18 cellular contexts compared by ENCODE assay signal in the genomic region with DNA sequence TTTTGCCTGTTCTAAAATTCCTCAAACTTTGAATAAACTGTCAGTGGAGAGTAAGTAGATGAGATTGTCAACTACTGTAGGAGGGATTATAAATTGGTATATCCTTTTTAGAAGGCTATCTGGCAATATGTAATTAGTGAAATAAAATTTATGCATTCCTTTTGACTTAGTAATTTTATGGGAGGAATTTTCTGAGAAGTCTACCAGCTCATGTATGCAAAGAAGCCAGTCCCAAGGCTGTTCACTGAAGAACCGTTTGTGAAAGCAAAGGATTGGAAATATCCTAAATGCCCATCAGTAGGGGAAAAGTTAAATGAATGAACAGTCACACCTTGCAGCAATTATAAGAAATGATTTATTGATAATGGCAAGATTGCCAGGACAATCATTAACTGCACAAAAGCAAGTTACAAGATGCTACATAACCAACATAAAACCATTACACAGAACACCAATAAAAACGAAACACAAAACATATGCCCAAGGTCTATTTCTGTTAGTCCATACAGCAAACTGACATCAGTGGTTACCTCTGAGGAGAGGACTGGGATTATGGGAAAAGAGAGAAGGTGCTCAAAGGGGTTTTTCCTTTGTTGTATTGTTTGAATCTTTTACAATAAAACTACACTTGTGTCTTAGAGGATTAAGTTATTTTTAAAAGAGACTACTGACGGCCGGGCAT. TPM values are rescaled to one million over a fixed set of nuclear protein-coding genes. Genes with fewer than 3 reads are reported as not detected.
DNase-seq lines count a peak whose midpoint lies in the region; ATAC-seq and TF ChIP-seq lines count a peak whose summit lies in the region.
"Had no signal": no experiment of that assay in that cellular context is flagged by ENCODE, and none has a peak within 500 bp of the region (broad histone marks: within the 10 kb centered on the region; RNA-seq: fewer than 3 reads in every experiment).

No MANE protein-coding gene starts in this region.

- H3K36me3 ChIP-seq in SK-N-MC (ENCODE audit: insufficient read depth, low read length) (no peaks in the 10 kb centered on the region), sigmoid colon (no peaks in the 10 kb centered on the region)
- H3K36me3 ChIP-seq: breast epithelium, thyroid gland had no signal

- no peak for TF ChIP-seq POLR2A in sigmoid colon (IDR thresholded peaks at IDR 0.05)

- no peak for TF ChIP-seq CTCF in sigmoid colon (IDR thresholded peaks at IDR 0.05)

- 24 to 57% methylated on average over 4 of the region's 4 CpGs for WGBS in sigmoid colon, 2 donors

- H3K27ac ChIP-seq in SK-N-MC (peak overlapping the region; percentile 40), sigmoid colon (peak overlapping the region; percentile 99 to 100 (median 100))
- H3K27ac ChIP-seq: thyroid gland had no signal

- DNase-seq in ELR (ENCODE audit: low read depth) (peak; percentile 65), SK-N-MC (ENCODE audit: low read depth, low spot score) (no peak), fibroblast of peridontal ligament (ENCODE audit: extremely low read depth) (peak; percentile 56), sigmoid colon (no peak), SKM-1 (lab: John Stamatoyannopoulos, UW; ENCODE audit: unreplicated experiment) (no peak)
- no peak for DNase-seq in stimulated activated CD4-positive, alpha-beta T cell treated with anti-CD3 and anti-CD28 coated beads, Interleukin-12 subunit alpha, Interleukin-12 subunit beta, amount 100 ng/mL, for 4 hours
- DNase-seq in stimulated activated CD4-positive, alpha-beta T cell treated with anti-CD3 and anti-CD28 coated beads, Interleukin-15, amount 100 ng/mL, for 24 hours = no peak
- DNase-seq: activated CD8-positive, alpha-beta memory T cell treated with anti-CD3 and anti-CD28 coated beads, Interleukin-2, amount 50 U/mL, for 4 hours; effector memory CD4-positive, alpha-beta T cell; immature natural killer cell; NCI-H187 treated with DMSO at 0.1 percent for 48 hours; NCI-H526; posterior cingulate gyrus; stimulated activated CD4-positive, alpha-beta T cell treated with anti-CD3 and anti-CD28 coated beads, Interleukin-1b, Interleukin-23, amount 100 ng/mL, for 48 hours; thyroid gland had no signal

- TF ChIP-seq EP300 in sigmoid colon (IDR thresholded peaks at IDR 0.05) = no peak

- H3K27me3 ChIP-seq in sigmoid colon = no peaks in the 10 kb centered on the region
- H3K27me3 ChIP-seq: breast epithelium, thyroid gland had no signal

- H3K9ac ChIP-seq in SK-N-MC (ENCODE audit: insufficient read length) = no peak overlapping the region

- ATAC-seq in HG02970 (IDR thresholded peaks at IDR 0.05; ENCODE audit: low FRiP score, unreplicated experiment) = no peak
- ATAC-seq: activated CD4-positive, CD25-positive, alpha-beta regulatory T cell treated with anti-CD3 and anti-CD28 coated beads, Interleukin-2, amount 50 U/mL, for 24 hours had no signal

- H3K4me3 ChIP-seq in SK-N-MC (no peak overlapping the region), sigmoid colon (no peak overlapping the region)
- H3K4me3 ChIP-seq: breast epithelium, thyroid gland had no signal

- H3K4me1 ChIP-seq in sigmoid colon = peaks cover 0 to 66% (median 52%) of the 10 kb centered on the region in 4 donors
- H3K4me1 ChIP-seq: breast epithelium had no signal

- intact Hi-C loops in sigmoid colon (cut with DNase I) = no loop called here

- H3K9me3 ChIP-seq in SK-N-MC (ENCODE audit: low read depth, low read length) (no peaks in the 10 kb centered on the region), sigmoid colon (no peaks in the 10 kb centered on the region)
- H3K9me3 ChIP-seq: breast epithelium, thyroid gland had no signal

RNA-seq across cellular contexts. Expression of gene DSTN, which starts 4.6 kb away (rescaled TPM):
- 1,000 to 10,000 TPM; 1,872 to 2,237 (median 1,948) TPM for total RNA-seq in sigmoid colon
- 100 to 1,000 TPM; 429 to 672 (median 586) TPM for polyA plus RNA-seq in sigmoid colon

RNA-seq across cellular contexts. Expression of gene BFSP1, which starts 34.1 kb away (rescaled TPM):
- 1 to 10 TPM; 1.1 to 3.6 (median 1.5) TPM for total RNA-seq in sigmoid colon
- polyA plus RNA-seq in sigmoid colon = under 1 TPM in 2 of 3 donors, not detected in 1; 0.51 to 0.60 TPM

Comparison
In these comparisons a context has a peak if more than half of its experiments do, and no peak if none do; other contexts are left out.
1. DNase-seq: peak in ELR (single experiment) and fibroblast of peridontal ligament (single experiment); none in SK-N-MC (single experiment), sigmoid colon (single experiment), SKM-1 (single experiment), stimulated activated CD4-positive, alpha-beta T cell treated with anti-CD3 and anti-CD28 coated beads, Interleukin-12 subunit alpha, Interleukin-12 subunit beta, amount 100 ng/mL, for 4 hours (single experiment) and stimulated activated CD4-positive, alpha-beta T cell treated with anti-CD3 and anti-CD28 coated beads, Interleukin-15, amount 100 ng/mL, for 24 hours (single experiment).